3 cellular contexts compared by ENCODE assay signal in the genomic region with DNA sequence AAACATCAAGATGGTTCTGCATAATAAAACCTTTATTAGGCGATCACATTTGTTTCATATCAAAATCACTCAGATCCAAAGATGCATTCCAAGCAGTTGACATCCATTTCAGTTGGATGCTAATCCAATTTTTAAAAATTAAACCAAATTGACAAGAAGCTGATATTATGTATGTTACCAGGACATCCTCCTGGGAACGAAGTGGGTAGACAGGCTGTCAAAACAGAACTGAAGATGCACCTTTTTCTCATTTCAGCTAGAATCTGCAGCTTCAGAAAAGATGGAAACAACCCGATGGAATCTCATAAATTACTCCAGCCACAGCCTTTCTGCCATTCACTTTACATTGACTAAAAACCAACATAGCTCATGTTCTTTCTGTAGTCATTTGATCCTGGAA.
"Had no signal": no experiment of that assay in that cellular context is flagged by ENCODE, and none has a peak within 500 bp of the region (broad histone marks: within the 10 kb centered on the region; RNA-seq: fewer than 3 reads in every experiment).

No MANE protein-coding gene starts in this region.

- DNase-seq: GDM1, GF-D8 had no signal

- H3K4me3 ChIP-seq: GM12878 had no signal

- ATAC-seq: GM12878 had no signal
